ENCODE assay signal across 17 cellular contexts in genomic region chr1:2845874-2846273, GRCh38. TPM values are rescaled to one million over a fixed set of nuclear protein-coding genes. Genes with fewer than 3 reads are reported as not detected.
DNase-seq lines count a peak whose midpoint lies in the region; ATAC-seq lines count a peak whose summit lies in the region.
"Had no signal": no experiment of that assay in that cellular context is flagged by ENCODE, and none has a peak within 500 bp of the region (broad histone marks: within the 10 kb centered on the region; RNA-seq: fewer than 3 reads in every experiment).

No MANE protein-coding gene starts in this region.

- peaks cover 0 to 42% (median 0%) of the 10 kb centered on the region in 3 experiments for H3K27me3 ChIP-seq in neuronal stem cell (ENCODE audit: control insufficient read depth in 3 of 3, insufficient read depth in 3 of 3, low read depth in 1 of 3, low read length in 3 of 3)

- H3K27ac ChIP-seq in neuronal stem cell (replicated peaks; ENCODE audit: low read length), result no peak overlapping the region

- no peak overlapping the region for H3K9ac ChIP-seq in neuronal stem cell (ENCODE audit: low read depth, low read length, poor library complexity)

- no peak overlapping the region for H2BK120ac ChIP-seq in neuronal stem cell (ENCODE audit: low read depth, low read length)

- H3K14ac ChIP-seq in neuronal stem cell (ENCODE audit: low read length), result no peak overlapping the region

- ATAC-seq in GM21390 (IDR thresholded peaks at IDR 0.05; ENCODE audit: unreplicated experiment) (no peak), HG03175 (IDR thresholded peaks at IDR 0.05; ENCODE audit: unreplicated experiment) (no peak)
- ATAC-seq: Panc1 had no signal

- H2BK12ac ChIP-seq in neuronal stem cell (ENCODE audit: low read length), result no peak overlapping the region

- H3K23ac ChIP-seq in neuronal stem cell (ENCODE audit: low read depth, low read length, poor library complexity), result no peak overlapping the region

- no peak overlapping the region for H2AFZ ChIP-seq in neuronal stem cell (ENCODE audit: low read length)

- no peak overlapping the region for H2BK5ac ChIP-seq in neuronal stem cell (ENCODE audit: low read length)

- no peaks in the 10 kb centered on the region for H3K36me3 ChIP-seq in neuronal stem cell (replicated peaks in 1 of 2; ENCODE audit: control insufficient read depth in 2 of 2, insufficient read depth in 2 of 2, low read length in 2 of 2)

- peak overlapping the region; percentile 79 for H3K18ac ChIP-seq in neuronal stem cell (ENCODE audit: low read length)

- H3K4ac ChIP-seq in neuronal stem cell (ENCODE audit: low read length), result no peak overlapping the region

- H2BK15ac ChIP-seq in neuronal stem cell (ENCODE audit: low read length), result no peak overlapping the region

- peaks cover 0 to 7% of the 10 kb centered on the region in 2 donors for H3K9me3 ChIP-seq in neuronal stem cell (replicated peaks in 1 of 2; ENCODE audit: control insufficient read depth in 2 of 2, insufficient read depth in 1 of 2, low read depth in 1 of 2, low read length in 2 of 2)

- no peak overlapping the region for H3K4me2 ChIP-seq in neuronal stem cell (ENCODE audit: insufficient read depth, low read length, poor library complexity, severe bottlenecking)

- H3K4me3 ChIP-seq in neuronal stem cell (ENCODE audit: low read length in 2 of 2), result no peak overlapping the region

- peaks cover 0 to 2% of the 10 kb centered on the region in 2 donors for H3K4me1 ChIP-seq in neuronal stem cell (ENCODE audit: control insufficient read depth in 2 of 2, insufficient read depth in 1 of 2, low read depth in 1 of 2, low read length in 2 of 2)

- DNase-seq in NOMO-1 treated with DMSO at 0.1 percent for 48 hours (lab: John Stamatoyannopoulos, UW; ENCODE audit: unreplicated experiment), result peak; percentile 3
- no peak for DNase-seq in NOMO-1 (lab: John Stamatoyannopoulos, UW; ENCODE audit: unreplicated experiment in 2 of 2)
- DNase-seq in KG1 (lab: John Stamatoyannopoulos, UW), result peak; percentile 59
- peak; percentile 83 for DNase-seq in UCSD-AML1 (lab: John Stamatoyannopoulos, UW; ENCODE audit: unreplicated experiment)
- no peak for DNase-seq in neuronal stem cell (ENCODE audit: low spot score)
- no peak for DNase-seq in HuH-7 (ENCODE audit: low spot score)
- DNase-seq: 8988T; Calu3; CD4-positive, alpha-beta memory T cell; NCI-H1417 treated with DMSO at 0.1 percent for 48 hours; NCI-H187 treated with DMSO at 0.1 percent for 48 hours; NCI-H226; NCI-H524; SW 1271 had no signal

- no peak overlapping the region for H4K8ac ChIP-seq in neuronal stem cell (ENCODE audit: low read depth, low read length)

- H3K79me1 ChIP-seq in neuronal stem cell (ENCODE audit: low read depth, low read length), result no peaks in the 10 kb centered on the region

- no CpG with 5 or more reads among the region's 9 CpGs for WGBS in neuronal stem cell (ENCODE audit: extremely low coverage in 2 of 2, insufficient read length in 2 of 2, insufficient replicate concordance in 1 of 2), 2 donors

- H2AK5ac ChIP-seq in neuronal stem cell (ENCODE audit: low read depth, low read length), result no peak overlapping the region

- no peak overlapping the region for H4K91ac ChIP-seq in neuronal stem cell (ENCODE audit: low read depth, low read length, poor library complexity)

RNA-seq across cellular contexts. Expression of gene TTC34, which starts 44.4 kb away (rescaled TPM):
- 0.39 TPM for polyA plus RNA-seq in neuronal stem cell (2013, experiment 1 of 2)
- polyA plus RNA-seq in neuronal stem cell (2013, experiment 2 of 2), result 0.35 TPM

Comparison
In these comparisons a context has a peak if more than half of its experiments do, and no peak if none do; other contexts are left out.
1. DNase-seq: peak in NOMO-1 treated with DMSO at 0.1 percent for 48 hours (single experiment), KG1 (single experiment) and UCSD-AML1 (single experiment); none in NOMO-1 (0 of 2), neuronal stem cell (single experiment) and HuH-7 (single experiment).